11 cellular contexts compared by ENCODE assay signal in the genomic region with DNA sequence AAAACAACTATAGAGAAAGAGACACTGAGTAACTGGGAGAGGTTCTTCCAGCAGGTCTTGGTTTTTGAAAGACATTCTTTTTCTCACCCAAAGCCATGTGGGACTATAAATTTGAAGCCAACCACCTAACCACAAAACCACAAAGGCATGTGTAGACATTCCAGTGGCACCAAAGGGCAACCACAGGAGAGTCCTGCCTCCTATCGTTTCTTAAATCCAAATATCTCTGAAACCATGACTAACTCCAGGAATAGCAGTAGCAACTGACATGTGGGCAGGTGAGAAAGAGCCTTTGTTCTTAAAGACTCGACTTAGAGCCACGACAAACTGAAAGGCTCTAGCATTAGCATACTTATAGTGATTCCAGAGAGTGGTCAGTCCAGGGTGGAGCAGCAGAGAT. TPM values are rescaled to one million over a fixed set of nuclear protein-coding genes. Genes with fewer than 3 reads are reported as not detected.
A peak's percentile ranks its signal among the peaks of the same experiment; 100 is the strongest.
DNase-seq lines count a peak whose midpoint lies in the region; ATAC-seq and TF ChIP-seq lines count a peak whose summit lies in the region.
"Had no signal": no experiment of that assay in that cellular context is flagged by ENCODE, and none has a peak within 500 bp of the region (broad histone marks: within the 10 kb centered on the region; RNA-seq: fewer than 3 reads in every experiment).

No MANE protein-coding gene starts in this region.

- H3K79me2 ChIP-seq in OCI-LY7 (ENCODE audit: insufficient read depth, low read depth, low read length): no peaks in the 10 kb centered on the region

- H3K4me3 Mint-ChIP-seq in activated naive CD4-positive, alpha-beta T cell treated with anti-CD3 and anti-CD28 coated beads for 36 hours: no peak overlapping the region
- no peak overlapping the region for H3K4me3 Mint-ChIP-seq in MCF 10A (ENCODE audit: unreplicated experiment)
- H3K4me3 Mint-ChIP-seq: activated T-helper 1 cell treated with anti-CD3 and anti-CD28 coated beads, Interleukin-12 subunit alpha, Interleukin-12 subunit beta, Interleukin-2, Interleukin-4 antibody, amounts not matched to agents 30 ng/mL and 10 ng/mL and 1 ng/mL, durations not matched to agents 14 hours and 24 hours and 36 hours had no signal

- H3K36me3 ChIP-seq in OCI-LY7 (ENCODE audit: insufficient read depth, low read length): no peaks in the 10 kb centered on the region
- H3K36me3 ChIP-seq: BLaER1 treated with 17β-estradiol and CSF1 and Interleukin-3, amounts not matched to agents 10 nM and 100 nM had no signal

- H3K4me3 ChIP-seq in OCI-LY7 (ENCODE audit: low read depth, low read length, poor library complexity, severe bottlenecking): no peak overlapping the region
- H3K4me3 ChIP-seq: BLaER1 treated with 17β-estradiol and CSF1 and Interleukin-3, amounts not matched to agents 10 nM and 100 nM had no signal

- H3K9me3 Mint-ChIP-seq in activated naive CD4-positive, alpha-beta T cell treated with anti-CD3 and anti-CD28 coated beads for 36 hours: no peaks in the 10 kb centered on the region
- no peaks in the 10 kb centered on the region for H3K9me3 Mint-ChIP-seq in MCF 10A (ENCODE audit: unreplicated experiment)
- H3K9me3 Mint-ChIP-seq: activated T-helper 1 cell treated with anti-CD3 and anti-CD28 coated beads, Interleukin-12 subunit alpha, Interleukin-12 subunit beta, Interleukin-2, Interleukin-4 antibody, amounts not matched to agents 30 ng/mL and 10 ng/mL and 1 ng/mL, durations not matched to agents 14 hours and 24 hours and 36 hours had no signal

- TF ChIP-seq CTCF in MCF 10A (IDR thresholded peaks at IDR 0.05; ENCODE audit: unreplicated experiment) (no peak), OCI-LY7 (conservative IDR thresholded peaks at IDR 0.05; ENCODE audit: low read length) (no peak)

- peaks cover 25% of the 10 kb centered on the region for H3K27me3 Mint-ChIP-seq in activated naive CD4-positive, alpha-beta T cell treated with anti-CD3 and anti-CD28 coated beads for 36 hours (ENCODE audit: low read depth)
- peaks cover 88% of the 10 kb centered on the region for H3K27me3 Mint-ChIP-seq in MCF 10A (ENCODE audit: insufficient read depth, unreplicated experiment)

- CTCF ChIA-PET in activated naive CD4-positive, alpha-beta T cell treated with anti-CD3 and anti-CD28 coated beads for 36 hours (lab: Charles Lee): interaction anchor here (4.3 kb wide), 1 partner anchor 57 kb away, joined by 100 read pairs; no protein-coding TSS in a partner anchor
- CTCF ChIA-PET in MCF 10A (lab: Yijun Ruan, JAX) (interaction anchor here (0.8 to 9.4 kb wide), 5 partner anchors 55 to 572 kb away, joined by 3 to 233 read pairs (median 6); no protein-coding TSS in a partner anchor), OCI-LY7 (lab: Charles Lee; ENCODE audit: unreplicated experiment) (no interaction called here)

- no peak overlapping the region for H3K27ac Mint-ChIP-seq in activated naive CD4-positive, alpha-beta T cell treated with anti-CD3 and anti-CD28 coated beads for 36 hours
- no peak overlapping the region for H3K27ac Mint-ChIP-seq in MCF 10A (ENCODE audit: low read depth, unreplicated experiment)
- H3K27ac Mint-ChIP-seq: activated T-helper 1 cell treated with anti-CD3 and anti-CD28 coated beads, Interleukin-12 subunit alpha, Interleukin-12 subunit beta, Interleukin-2, Interleukin-4 antibody, amounts not matched to agents 30 ng/mL and 10 ng/mL and 1 ng/mL, durations not matched to agents 14 hours and 24 hours and 36 hours had no signal

- H3K27ac ChIP-seq in OCI-LY7 (ENCODE audit: low read depth, low read length, poor library complexity, severe bottlenecking): no peak overlapping the region
- H3K27ac ChIP-seq: BLaER1 treated with 17β-estradiol and CSF1 and Interleukin-3, amounts not matched to agents 10 nM and 100 nM had no signal

- peak; percentile 23 for ATAC-seq in stimulated activated naive CD8-positive, alpha-beta T cell treated with anti-CD3 and anti-CD28 coated beads, Interleukin-15, Interleukin-2, amounts not matched to agents 100 U/mL and 50 U/mL, for 24 hours

- no peaks in the 10 kb centered on the region for H3K9me2 ChIP-seq in OCI-LY7 (ENCODE audit: insufficient read depth, low read length)

- H3K9me3 ChIP-seq in OCI-LY7 (ENCODE audit: low read length): no peaks in the 10 kb centered on the region
- H3K9me3 ChIP-seq: BLaER1 treated with 17β-estradiol and CSF1 and Interleukin-3, amounts not matched to agents 10 nM and 100 nM had no signal

- no peak overlapping the region for H3K4me2 ChIP-seq in OCI-LY7 (ENCODE audit: low read length)

- H3K36me3 Mint-ChIP-seq in activated naive CD4-positive, alpha-beta T cell treated with anti-CD3 and anti-CD28 coated beads for 36 hours (ENCODE audit: low read depth): no peaks in the 10 kb centered on the region
- peaks cover 6% of the 10 kb centered on the region for H3K36me3 Mint-ChIP-seq in MCF 10A (ENCODE audit: insufficient read depth, unreplicated experiment)

- DNase-seq in activated naive CD4-positive, alpha-beta T cell treated with anti-CD3 and anti-CD28 coated beads for 36 hours: peak; percentile 7
- no peak for DNase-seq in activated naive CD4-positive, alpha-beta T cell treated with anti-CD3 and anti-CD28 coated beads, Interleukin-2, amount 50 U/mL, for 16 hours
- DNase-seq in MV-4-11 (lab: John Stamatoyannopoulos, UW): peak; percentile 75
- peak; percentile 90 for DNase-seq in MCF 10A (ENCODE audit: unreplicated experiment)
- DNase-seq in stimulated activated naive CD8-positive, alpha-beta T cell treated with anti-CD3 and anti-CD28 coated beads, Interleukin-15, Interleukin-2, amounts not matched to agents 100 U/mL and 50 U/mL, for 24 hours: no peak
- no peak for DNase-seq in NCI-H2171 (lab: John Stamatoyannopoulos, UW)
- no peak for DNase-seq in stimulated activated CD8-positive, alpha-beta memory T cell treated with anti-CD3 and anti-CD28 coated beads, Interleukin-4, amount 100 ng/mL, for 48 hours
- no peak for DNase-seq in OCI-LY7 (ENCODE audit: low spot score)
- DNase-seq: SIG-M5 had no signal

- BruUV-seq in MCF 10A (replicated peaks; lab: Mats Ljungman, UMichigan) (no TSS peak), OCI-LY7 (replicated peaks; lab: Mats Ljungman, UMichigan) (no TSS peak)

- no peak overlapping the region for H2AFZ ChIP-seq in OCI-LY7 (ENCODE audit: low read length)

- intact Hi-C loops in activated naive CD4-positive, alpha-beta T cell treated with anti-CD3 and anti-CD28 coated beads for 36 hours (cut with micrococcal nuclease): loop anchor here (5.0 to 10.0 kb wide), 2 partner anchors 213 to 395 kb away; no protein-coding TSS in a partner anchor
- intact Hi-C loops in MCF 10A (cut with micrococcal nuclease) (loop anchor here (1.0 to 5.0 kb wide), 4 partner anchors 90 to 645 kb away; a partner anchor contains a TSS), OCI-LY7 (cut with micrococcal nuclease; ENCODE audit: unreplicated experiment) (loop anchor here (5.0 kb wide), 1 partner anchor 375 kb away; no protein-coding TSS in a partner anchor)

- no peaks in the 10 kb centered on the region for H4K20me1 ChIP-seq in OCI-LY7 (ENCODE audit: insufficient read depth, low read length)
- H4K20me1 ChIP-seq: BLaER1 treated with 17β-estradiol and CSF1 and Interleukin-3, amounts not matched to agents 10 nM and 100 nM had no signal

- POLR2A ChIA-PET in MCF 10A (lab: Yijun Ruan, JAX) (interaction anchor here (2.8 kb wide), 1 partner anchor 101 kb away, joined by 8 read pairs; a partner anchor contains a TSS), OCI-LY7 (lab: Charles Lee) (no interaction called here)

- H3K4me1 ChIP-seq in OCI-LY7 (ENCODE audit: insufficient read depth, low read length, poor library complexity, severe bottlenecking): no peaks in the 10 kb centered on the region

- peaks cover 4% of the 10 kb centered on the region for H3K4me1 Mint-ChIP-seq in activated naive CD4-positive, alpha-beta T cell treated with anti-CD3 and anti-CD28 coated beads for 36 hours (ENCODE audit: low read depth)
- peaks cover 15% of the 10 kb centered on the region for H3K4me1 Mint-ChIP-seq in MCF 10A (ENCODE audit: insufficient read depth, unreplicated experiment)

RNA-seq across cellular contexts. Expression of a gene that starts 9.3 kb away (rescaled TPM):
- total RNA-seq in activated naive CD4-positive, alpha-beta T cell treated with anti-CD3 and anti-CD28 coated beads for 36 hours: not detected
- not detected in 2 replicates for total RNA-seq in MCF 10A (2022)
- not detected in 2 replicates for total RNA-seq in OCI-LY7 (2014; rRNA removed; shearing (Covaris generic))
- not detected in 2 replicates for total RNA-seq in OCI-LY7 (2022)
- total RNA-seq: activated T-helper 1 cell treated with anti-CD3 and anti-CD28 coated beads, Interleukin-12 subunit alpha, Interleukin-12 subunit beta, Interleukin-2, Interleukin-4 antibody, amounts not matched to agents 30 ng/mL and 10 ng/mL and 1 ng/mL, durations not matched to agents 14 hours and 24 hours and 36 hours had no signal

Comparison
In these comparisons a context has a peak if more than half of its experiments do, and no peak if none do; other contexts are left out.
1. DNase-seq: peak in activated naive CD4-positive, alpha-beta T cell treated with anti-CD3 and anti-CD28 coated beads for 36 hours (single experiment), MV-4-11 (single experiment) and MCF 10A (single experiment); none in activated naive CD4-positive, alpha-beta T cell treated with anti-CD3 and anti-CD28 coated beads, Interleukin-2, amount 50 U/mL, for 16 hours (single experiment), stimulated activated naive CD8-positive, alpha-beta T cell treated with anti-CD3 and anti-CD28 coated beads, Interleukin-15, Interleukin-2, amounts not matched to agents 100 U/mL and 50 U/mL, for 24 hours (single experiment), NCI-H2171 (single experiment), stimulated activated CD8-positive, alpha-beta memory T cell treated with anti-CD3 and anti-CD28 coated beads, Interleukin-4, amount 100 ng/mL, for 48 hours (single experiment) and OCI-LY7 (single experiment).